ENCODE assay signal across 10 cellular contexts in the genomic region with DNA sequence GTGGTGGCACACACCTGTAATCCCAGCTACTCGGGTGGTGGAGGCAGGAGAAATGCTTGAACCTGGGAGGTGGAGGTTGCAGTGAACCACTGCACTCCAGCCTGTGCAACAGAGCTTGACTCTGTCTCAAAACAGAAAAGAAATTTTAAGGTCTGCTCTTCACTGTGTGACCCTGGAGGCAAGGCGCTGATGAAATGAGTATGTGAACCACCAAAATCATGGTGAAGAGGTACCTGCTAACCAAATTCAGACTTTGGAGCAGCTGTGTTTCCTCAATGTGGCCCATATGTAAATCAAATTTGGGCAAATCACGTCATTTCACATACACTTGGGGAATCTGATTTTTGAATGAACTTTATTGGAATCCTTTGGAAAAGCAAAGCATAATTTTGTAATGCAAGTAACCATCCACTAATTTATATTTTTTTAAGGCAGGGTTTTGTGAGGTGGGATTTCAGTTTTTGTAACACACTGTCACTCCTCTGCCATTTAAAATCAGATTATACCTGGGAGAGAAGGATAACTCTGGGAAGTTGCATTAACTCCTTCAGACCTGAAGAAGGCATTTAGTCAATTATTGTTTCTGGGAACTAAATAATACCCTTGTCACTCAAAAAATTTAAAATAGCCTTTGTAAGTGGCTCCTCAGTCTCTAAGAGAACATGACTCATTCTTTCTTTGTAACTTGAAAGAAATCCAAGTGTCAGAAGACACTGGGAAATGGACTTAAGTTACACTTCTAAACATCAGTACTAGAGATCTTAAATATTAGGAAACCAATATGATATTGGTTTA. TPM values are rescaled to one million over a fixed set of nuclear protein-coding genes. Genes with fewer than 3 reads are reported as not detected.
DNase-seq lines count a peak whose midpoint lies in the region; ATAC-seq and TF ChIP-seq lines count a peak whose summit lies in the region.
"Had no signal": no experiment of that assay in that cellular context is flagged by ENCODE, and none has a peak within 500 bp of the region (broad histone marks: within the 10 kb centered on the region; RNA-seq: fewer than 3 reads in every experiment).

No MANE protein-coding gene starts in this region.

- intact Hi-C loops in left ventricle myocardium inferior (cut with micrococcal nuclease) = no loop called here
- intact Hi-C loops in uterus (cut with DNase I; ENCODE audit: low total_unique reads) = no loop called here

- no peaks in the 10 kb centered on the region for H3K4me1 ChIP-seq in left ventricle myocardium inferior
- H3K4me1 ChIP-seq in right atrium auricular region = no peaks in the 10 kb centered on the region
- H3K4me1 ChIP-seq in SJSA1 (replicated peaks) = peaks cover 25% of the 10 kb centered on the region
- H3K4me1 ChIP-seq in uterus = no peaks in the 10 kb centered on the region

- peaks cover 6% of the 10 kb centered on the region for H3K9me3 ChIP-seq in left ventricle myocardium inferior (replicated peaks)
- H3K9me3 ChIP-seq in right atrium auricular region = peaks cover 0 to 6% of the 10 kb centered on the region in 2 donors
- no peaks in the 10 kb centered on the region for H3K9me3 ChIP-seq in SJSA1 (replicated peaks)
- H3K9me3 ChIP-seq in uterus = no peaks in the 10 kb centered on the region
- H3K9me3 ChIP-seq: ovary had no signal

- no peak for TF ChIP-seq POLR2A in uterus (IDR thresholded peaks at IDR 0.05)

- H3K4me3 ChIP-seq in left ventricle myocardium inferior = no peak overlapping the region
- no peak overlapping the region for H3K4me3 ChIP-seq in right atrium auricular region
- H3K4me3 ChIP-seq in SJSA1 = no peak overlapping the region
- H3K4me3 ChIP-seq in uterus = no peak overlapping the region
- H3K4me3 ChIP-seq: GM23338, ovary had no signal

- H3K27ac ChIP-seq in left ventricle myocardium inferior (replicated peaks) (peak overlapping the region; percentile 44), right atrium auricular region (peak overlapping the region in 1 of 2 donors; percentile 56), SJSA1 (peak overlapping the region; percentile 45; the same call in 1 of the 2 replicates), uterus (peak overlapping the region; percentile 49 to 68)
- H3K27ac ChIP-seq: ovary had no signal

- no peaks in the 10 kb centered on the region for H3K36me3 ChIP-seq in left ventricle myocardium inferior
- H3K36me3 ChIP-seq in right atrium auricular region = no peaks in the 10 kb centered on the region
- no peaks in the 10 kb centered on the region for H3K36me3 ChIP-seq in SJSA1
- no peaks in the 10 kb centered on the region for H3K36me3 ChIP-seq in uterus
- H3K36me3 ChIP-seq: ovary had no signal

- no peak for TF ChIP-seq CTCF in left ventricle myocardium inferior (IDR thresholded peaks at IDR 0.05; ENCODE audit: borderline replicate concordance)
- no peak for TF ChIP-seq CTCF in right atrium auricular region (IDR thresholded peaks at IDR 0.05)
- TF ChIP-seq CTCF in uterus (IDR thresholded peaks at IDR 0.05) = no peak

- no peak for ATAC-seq in HG02973 (IDR thresholded peaks at IDR 0.05; ENCODE audit: unreplicated experiment)
- ATAC-seq: GM23338 had no signal

- DNase-seq in left ventricle myocardium inferior (no peak), right atrium auricular region (ENCODE audit: low spot score) (no peak), SJSA1 (ENCODE audit: low read depth in 1 of 2, low spot score in 2 of 2) (peak in 1 of 2 experiments; percentile 33), fibroblast of the conjunctiva (ENCODE audit: low read depth) (peak; percentile 69), uterus (no peak), ureter (ENCODE audit: low spot score) (no peak), NCI-H146 treated with DMSO at 0.1 percent for 48 hours (lab: John Stamatoyannopoulos, UW; ENCODE audit: unreplicated experiment) (no peak)
- DNase-seq: ovary had no signal

- H3K27me3 ChIP-seq in left ventricle myocardium inferior (ENCODE audit: low read depth) (no peaks in the 10 kb centered on the region), right atrium auricular region (no peaks in the 10 kb centered on the region), SJSA1 (replicated peaks) (no peaks in the 10 kb centered on the region), uterus (no peaks in the 10 kb centered on the region)
- H3K27me3 ChIP-seq: ovary had no signal

RNA-seq across cellular contexts. Expression of gene DOCK11, which starts 24.0 kb away (rescaled TPM):
- total RNA-seq in left ventricle myocardium inferior (3.8 TPM), right atrium auricular region (1 to 10 TPM; 5.2 to 7.9 TPM), uterus (10 to 100 TPM; 13.1 to 33.1 (median 25.4) TPM), ureter (14.1 TPM)
- total RNA-seq in SJSA1 (2014; rRNA removed; shearing (Covaris generic)) = 9.5 and 14.8 TPM in 2 replicates
